In the genomic region with DNA sequence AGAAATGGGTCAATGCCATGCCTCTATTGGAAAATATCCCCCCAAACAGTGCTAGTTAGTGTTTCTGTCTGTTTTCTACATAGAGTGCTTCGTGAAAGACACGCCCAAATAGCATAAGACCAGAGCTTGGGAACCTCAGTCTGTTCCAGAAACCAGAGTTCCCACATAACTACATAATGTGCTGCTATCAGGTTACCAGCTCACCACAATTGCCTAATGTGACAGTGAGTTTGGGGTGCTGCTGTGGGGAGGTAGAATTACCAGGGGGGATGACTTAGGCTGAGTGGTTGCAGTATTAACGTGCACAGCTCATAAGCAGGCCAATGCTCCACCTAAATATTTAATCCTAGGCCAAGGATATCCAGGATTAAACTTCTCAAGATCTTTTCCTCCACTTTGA, we compare ENCODE assay signal across 16 cellular contexts. TPM values are rescaled to one million over a fixed set of nuclear protein-coding genes. Genes with fewer than 3 reads are reported as not detected.
DNase-seq lines count a peak whose midpoint lies in the region; ATAC-seq and TF ChIP-seq lines count a peak whose summit lies in the region.
"Had no signal": no experiment of that assay in that cellular context is flagged by ENCODE, and none has a peak within 500 bp of the region (broad histone marks: within the 10 kb centered on the region; RNA-seq: fewer than 3 reads in every experiment).

No MANE protein-coding gene starts in this region.

- no peaks in the 10 kb centered on the region for H3K36me3 ChIP-seq in BJ (ENCODE audit: control insufficient read depth, insufficient read depth, low read length)
- H3K36me3 ChIP-seq in brain microvascular endothelial cell (replicated peaks) = no peaks in the 10 kb centered on the region
- H3K36me3 ChIP-seq: prostate gland, tibial artery had no signal

- no peak overlapping the region for H3K4me3 ChIP-seq in BJ (ENCODE audit: low read depth, low read length)
- no peak overlapping the region for H3K4me3 ChIP-seq in brain microvascular endothelial cell (ENCODE audit: low read depth, low read length)
- H3K4me3 ChIP-seq: hepatocyte, prostate gland, tibial artery had no signal

- peak; percentile 70 for DNase-seq in BJ (ENCODE audit: low read depth)
- DNase-seq in M059J (ENCODE audit: low read depth) = peak; percentile 85
- peak; percentile 83 for DNase-seq in brain microvascular endothelial cell
- DNase-seq in myocyte (ENCODE audit: low read depth) = peak; percentile 95
- no peak for DNase-seq in effector CD8-positive, alpha-beta T cell (lab: John Stamatoyannopoulos, UW)
- DNase-seq in DMS53 (lab: John Stamatoyannopoulos, UW) = no peak
- DNase-seq in NOMO-1 treated with dmso at 0.1 percent for 144 hours (lab: John Stamatoyannopoulos, UW; ENCODE audit: unreplicated experiment) = no peak
- DNase-seq: activated CD8-positive, alpha-beta T cell treated with anti-CD3 and anti-CD28 coated beads, Interleukin-2, amount 10 ng/mL, durations not matched to agents 7 days and 5 days; left colon; NCI-H1105; NCI-H526 treated with DMSO at 0.1 percent for 48 hours; Right ventricle myocardium superior; tibial artery had no signal

- no peak for TF ChIP-seq CTCF in BJ (IDR thresholded peaks at IDR 0.05; ENCODE audit: insufficient read depth, low read depth, low read length)
- TF ChIP-seq CTCF in brain microvascular endothelial cell (IDR thresholded peaks at IDR 0.05; ENCODE audit: low read depth, low read length, missing control alignments) = no peak

- in situ Hi-C loops in brain microvascular endothelial cell (cut with HindIII; ENCODE audit: low pct_ligation_motif_present, low sequenced_read_pairs) = no loop called here

- POLR2A ChIA-PET in BJ (lab: Charles Lee) = no interaction called here

- no peak for ATAC-seq in HG02973 (IDR thresholded peaks at IDR 0.05; ENCODE audit: unreplicated experiment)
- ATAC-seq: activated CD8-positive, alpha-beta T cell treated with anti-CD3 and anti-CD28 coated beads, Interleukin-2, amount 10 ng/mL, durations not matched to agents 7 days and 5 days; left colon had no signal

- H3K27ac ChIP-seq in brain microvascular endothelial cell = peak overlapping the region; percentile 33
- H3K27ac ChIP-seq: hepatocyte, prostate gland, tibial artery had no signal

- CTCF ChIA-PET in BJ (lab: Yijun Ruan, JAX) = interaction anchor here (1.1 kb wide), 1 partner anchor 111 kb away, joined by 3 read pairs; no protein-coding TSS in a partner anchor

- H3K27me3 ChIP-seq in BJ (ENCODE audit: control insufficient read depth, insufficient read depth, low read length) (no peaks in the 10 kb centered on the region), brain microvascular endothelial cell (replicated peaks) (no peaks in the 10 kb centered on the region)
- H3K27me3 ChIP-seq: hepatocyte, tibial artery had no signal

RNA-seq across cellular contexts. Expression of gene DUT, which starts 39.2 kb away (rescaled TPM):
- polyA plus RNA-seq in BJ (2011; rRNA removed) = 49.0 and 49.3 TPM in 2 replicates
- 4.3 and 6.6 TPM in 2 replicates for polyA minus RNA-seq in BJ (2011; rRNA and poly(A)+ RNA removed)
- total RNA-seq in M059J (2014; rRNA removed; shearing (Covaris generic)) = 80.2 and 86.7 TPM in 2 replicates
- total RNA-seq in myocyte = 80.9 and 88.0 TPM in 2 replicates
- 81.0 TPM for polyA plus RNA-seq in myocyte (2012)

Comparison
In these comparisons a context has a peak if more than half of its experiments do, and no peak if none do; other contexts are left out.
1. DNase-seq: peak in BJ (single experiment), M059J (single experiment), brain microvascular endothelial cell (single experiment) and myocyte (single experiment); none in effector CD8-positive, alpha-beta T cell (single experiment), DMS53 (single experiment) and NOMO-1 treated with dmso at 0.1 percent for 144 hours (single experiment).